Comparison of ENCODE assay signal across 1 cellular context in genomic region chr12:4268549-4269181, GRCh38.
A peak's percentile ranks its signal among the peaks of the same experiment; 100 is the strongest.
TF ChIP-seq lines count a peak whose summit lies in the region.

No MANE protein-coding gene starts in this region.

TF ChIP-seq in GM12878, 131 proteins besides CTCF, POLR2A, EP300 and RAD21:
- TF ChIP-seq BCL3 (IDR thresholded peaks at IDR 0.05; ENCODE audit: borderline replicate concordance, insufficient read depth, low read depth, low read length, poor library complexity, severe bottlenecking) (no peak), PAX5 (IDR thresholded peaks at IDR 0.05; ENCODE audit: borderline replicate concordance, low read depth, low read length) (peak; percentile 49; the same call in 1 of the 2 replicates), CUX1 (IDR thresholded peaks at IDR 0.05; ENCODE audit: insufficient replicate concordance, low read depth, low read length) (no peak), IRF5 (IDR thresholded peaks at IDR 0.05; ENCODE audit: borderline replicate concordance) (no peak), POU2F2 (IDR thresholded peaks at IDR 0.05; ENCODE audit: borderline replicate concordance, low read depth, low read length) (no peak), IRF4 (IDR thresholded peaks at IDR 0.05; ENCODE audit: low read depth, low read length) (no peak), MLLT1 (IDR thresholded peaks at IDR 0.05) (peak; percentile 38; the same call in 1 of the 2 replicates), GATAD2B (conservative IDR thresholded peaks at IDR 0.05; ENCODE audit: low read depth) (no peak), TCF3 (IDR thresholded peaks at IDR 0.05; ENCODE audit: borderline replicate concordance, insufficient read depth, low read depth, low read length) (no peak), POLR2AphosphoS5 (IDR thresholded peaks at IDR 0.05; ENCODE audit: low read length) (peak; percentile 75), SPI1 (IDR thresholded peaks at IDR 0.05; ENCODE audit: borderline replicate concordance, insufficient read depth, low read depth, low read length) (peak; percentile 12; the same call in 1 of the 2 replicates), TCF12 (IDR thresholded peaks at IDR 0.05; ENCODE audit: low read depth, low read length) (0 out of 2 replicates have a peak, but pooled peaks have one; percentile 25), KLF5 (IDR thresholded peaks at IDR 0.05; ENCODE audit: partially characterized antibody) (no peak), FOS (IDR thresholded peaks at IDR 0.05; ENCODE audit: borderline replicate concordance, extremely low read depth, insufficient read length) (no peak), IRF3 (IDR thresholded peaks at IDR 0.05) (no peak), WRNIP1 (IDR thresholded peaks at IDR 0.05; ENCODE audit: borderline replicate concordance, low read depth, low read length) (no peak), ZBTB33 (IDR thresholded peaks at IDR 0.05) (no peak), MTA3 (IDR thresholded peaks at IDR 0.05; ENCODE audit: borderline replicate concordance, low read length) (peak; percentile 31; the same call in 1 of the 2 replicates), IKZF2 (IDR thresholded peaks at IDR 0.05) (peak in 1 of 2 experiments; percentile 23; a peak in 1 of 4 replicates), MTA2 (IDR thresholded peaks at IDR 0.05; ENCODE audit: low read depth) (0 out of 2 replicates have a peak, but pooled peaks have one; percentile 11), E2F8 (IDR thresholded peaks at IDR 0.05; ENCODE audit: low read depth, partially characterized antibody) (peak; percentile 49), CREM (IDR thresholded peaks at IDR 0.05; ENCODE audit: low read depth) (no peak), RELB (IDR thresholded peaks at IDR 0.05; ENCODE audit: low read depth) (0 out of 2 replicates have a peak, but pooled peaks have one; percentile 22), SRF (IDR thresholded peaks at IDR 0.05; ENCODE audit: low read depth in 2 of 2, low read length in 2 of 2) (no peak)
